In genomic region chr7:100873599-100874299, GRCh38 we compare ENCODE assay signal across 1 cellular context.
A peak's percentile ranks its signal among the peaks of the same experiment; 100 is the strongest.
TF ChIP-seq lines count a peak whose summit lies in the region.

No MANE protein-coding gene starts in this region.

TF ChIP-seq in H1, 55 proteins besides CTCF, POLR2A, EP300 and RAD21:
- peak; percentile 66 for TF ChIP-seq POLR2AphosphoS5 (IDR thresholded peaks at IDR 0.05; ENCODE audit: low read depth, low read length)
- TF ChIP-seq, protein P1, sequence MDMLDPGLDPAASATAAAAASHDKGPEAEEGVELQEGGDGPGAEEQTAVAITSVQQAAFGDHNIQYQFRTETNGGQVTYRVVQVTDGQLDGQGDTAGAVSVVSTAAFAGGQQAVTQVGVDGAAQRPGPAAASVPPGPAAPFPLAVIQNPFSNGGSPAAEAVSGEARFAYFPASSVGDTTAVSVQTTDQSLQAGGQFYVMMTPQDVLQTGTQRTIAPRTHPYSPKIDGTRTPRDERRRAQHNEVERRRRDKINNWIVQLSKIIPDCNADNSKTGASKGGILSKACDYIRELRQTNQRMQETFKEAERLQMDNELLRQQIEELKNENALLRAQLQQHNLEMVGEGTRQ (IDR thresholded peaks at IDR 0.05; ENCODE audit: low read length): no peak
- peak; percentile 74; the same call in 1 of the 2 replicates for TF ChIP-seq KDM1A (IDR thresholded peaks at IDR 0.05; ENCODE audit: borderline replicate concordance, low read length)
